9 cellular contexts compared by ENCODE assay signal in genomic region chr10:5628798-5629788, GRCh38. TPM values are rescaled to one million over a fixed set of nuclear protein-coding genes. Genes with fewer than 3 reads are reported as not detected.
DNase-seq lines count a peak whose midpoint lies in the region; ATAC-seq, FAIRE-seq and TF ChIP-seq lines count a peak whose summit lies in the region.
"Had no signal": no experiment of that assay in that cellular context is flagged by ENCODE, and none has a peak within 500 bp of the region (broad histone marks: within the 10 kb centered on the region; RNA-seq: fewer than 3 reads in every experiment).

No MANE protein-coding gene starts in this region.

- intact Hi-C loops in Right ventricle myocardium inferior (cut with DNase I), result no loop called here
- intact Hi-C loops in cardiac septum (cut with DNase I), result loop anchor here (10.0 kb wide), 2 partner anchors 246 to 794 kb away; no protein-coding TSS in a partner anchor
- intact Hi-C loops in activated T-helper 1 cell treated with anti-CD3 and anti-CD28 coated beads, Interleukin-12 subunit alpha, Interleukin-12 subunit beta, Interleukin-2, Interleukin-4 antibody, amounts not matched to agents 30 ng/mL and 10 ng/mL and 1 ng/mL, durations not matched to agents 14 hours and 24 hours and 36 hours (cut with micrococcal nuclease), result loop anchor here (1.0 to 5.0 kb wide), 6 partner anchors 37 to 458 kb away; partner anchors contain the start of genes ASB13, RBM17 and TASOR2
- intact Hi-C loops in HepG2 (cut with micrococcal nuclease; ENCODE audit: unreplicated experiment), result no loop called here
- intact Hi-C loops in uterus (cut with DNase I; ENCODE audit: low total_unique reads), result no loop called here

- H3K4me1 ChIP-seq in HepG2 (ENCODE audit: insufficient read depth, low read length), result peaks cover 68% of the 10 kb centered on the region
- H3K4me1 ChIP-seq in uterus, result peaks cover 0 to 3% of the 10 kb centered on the region in 2 donors

- H3K36me3 Mint-ChIP-seq in activated T-helper 1 cell treated with anti-CD3 and anti-CD28 coated beads, Interleukin-12 subunit alpha, Interleukin-12 subunit beta, Interleukin-2, Interleukin-4 antibody, amounts not matched to agents 30 ng/mL and 10 ng/mL and 1 ng/mL, durations not matched to agents 14 hours and 24 hours and 36 hours (ENCODE audit: low read depth), result no peaks in the 10 kb centered on the region

- POLR2A ChIA-PET in HepG2 (lab: Yijun Ruan, JAX), result interaction anchor here (1.0 to 3.2 kb wide), 2 partner anchors 30 to 183 kb away, joined by 3 to 19 read pairs; no protein-coding TSS in a partner anchor

- WGBS in HepG2 (ENCODE audit: low lambda C conversion rate), result 24% methylated on average over 10 of the region's 10 CpGs

- H3K27ac Mint-ChIP-seq in activated T-helper 1 cell treated with anti-CD3 and anti-CD28 coated beads, Interleukin-12 subunit alpha, Interleukin-12 subunit beta, Interleukin-2, Interleukin-4 antibody, amounts not matched to agents 30 ng/mL and 10 ng/mL and 1 ng/mL, durations not matched to agents 14 hours and 24 hours and 36 hours, result peak overlapping the region; percentile 85

- H3K4me3 Mint-ChIP-seq in activated T-helper 1 cell treated with anti-CD3 and anti-CD28 coated beads, Interleukin-12 subunit alpha, Interleukin-12 subunit beta, Interleukin-2, Interleukin-4 antibody, amounts not matched to agents 30 ng/mL and 10 ng/mL and 1 ng/mL, durations not matched to agents 14 hours and 24 hours and 36 hours, result peak overlapping the region; percentile 29

- H3K4me3 ChIP-seq in HepG2 (replicated peaks in 1 of 3; ENCODE audit: insufficient read depth in 1 of 3, low read depth in 2 of 3, low read length in 3 of 3), result peak overlapping the region; percentile 24 to 61 (median 61)
- peak overlapping the region; percentile 15 to 24 for H3K4me3 ChIP-seq in uterus
- H3K4me3 ChIP-seq: PC-9 had no signal

- H3K9me3 ChIP-seq in HepG2 (ENCODE audit: low read length), result no peaks in the 10 kb centered on the region
- H3K9me3 ChIP-seq in uterus, result no peaks in the 10 kb centered on the region

- no TSS peak for BruUV-seq in HepG2 (replicated peaks; lab: Mats Ljungman, UMichigan)

- in situ Hi-C loops in HepG2 (cut with HindIII; ENCODE audit: extremely low pct_ligation_motif_present, low pct_unique_long_range_greater_than_20kb), result no loop called here

- H2AFZ ChIP-seq in HepG2 (ENCODE audit: low read length), result peak overlapping the region; percentile 32
- H2AFZ ChIP-seq: PC-9 had no signal

- no peak for FAIRE-seq in HepG2 (lab: Jason Lieb, UNC)

- H3K9ac ChIP-seq in HepG2 (ENCODE audit: insufficient read depth, low read depth, low read length), result no peak overlapping the region; the same call in 1 of the 2 replicates

- TF ChIP-seq POLR2A in HepG2 (IDR thresholded peaks at IDR 0.05; ENCODE audit: insufficient read depth in 1 of 2, low read depth in 2 of 2, low read length in 2 of 2), result no peak
- TF ChIP-seq POLR2A in uterus (IDR thresholded peaks at IDR 0.05), result no peak

- CTCF ChIA-PET in HepG2 (lab: Yijun Ruan, JAX; ENCODE audit: low intra/inter-chr PET ratio, low total read pairs), result interaction anchor here (1.0 to 1.2 kb wide), 3 partner anchors 31 to 187 kb away, joined by 3 to 5 read pairs (median 4); partner anchors contain the start of gene TASOR2

- no peaks in the 10 kb centered on the region; the same call in 1 of the 2 replicates for H4K20me1 ChIP-seq in HepG2 (ENCODE audit: insufficient read depth, low read length)

- H3K27me3 ChIP-seq in HepG2 (ENCODE audit: control insufficient read depth in 1 of 2, insufficient read depth in 2 of 2, low read length in 2 of 2) (no peaks in the 10 kb centered on the region; a peak in 1 of 5 replicates), uterus (no peaks in the 10 kb centered on the region)

- no peaks in the 10 kb centered on the region for H3K9me3 Mint-ChIP-seq in activated T-helper 1 cell treated with anti-CD3 and anti-CD28 coated beads, Interleukin-12 subunit alpha, Interleukin-12 subunit beta, Interleukin-2, Interleukin-4 antibody, amounts not matched to agents 30 ng/mL and 10 ng/mL and 1 ng/mL, durations not matched to agents 14 hours and 24 hours and 36 hours

- ATAC-seq in Right ventricle myocardium inferior, result peak; percentile 18
- no peak for ATAC-seq in HepG2
- no peak for ATAC-seq in GM19463 (IDR thresholded peaks at IDR 0.05; ENCODE audit: unreplicated experiment)

- H3K27ac ChIP-seq in HepG2 (ENCODE audit: extremely low read length, insufficient read depth, low read length) (no peak overlapping the region), uterus (peak overlapping the region; percentile 74 to 83)
- H3K27ac ChIP-seq: PC-9 had no signal

- peaks cover 3% of the 10 kb centered on the region for H3K27me3 Mint-ChIP-seq in activated T-helper 1 cell treated with anti-CD3 and anti-CD28 coated beads, Interleukin-12 subunit alpha, Interleukin-12 subunit beta, Interleukin-2, Interleukin-4 antibody, amounts not matched to agents 30 ng/mL and 10 ng/mL and 1 ng/mL, durations not matched to agents 14 hours and 24 hours and 36 hours (ENCODE audit: insufficient read depth)

- TF ChIP-seq CTCF in HepG2 (CRISPR knock-in tag; IDR thresholded peaks at IDR 0.05) (no peak), uterus (IDR thresholded peaks at IDR 0.05) (no peak)

- no peaks in the 10 kb centered on the region for H3K36me3 ChIP-seq in HepG2 (replicated peaks in 1 of 2; ENCODE audit: control insufficient read depth in 1 of 2, insufficient read depth in 2 of 2, low read length in 2 of 2)
- H3K36me3 ChIP-seq in uterus, result no peaks in the 10 kb centered on the region

- H3K4me2 ChIP-seq in HepG2 (ENCODE audit: low read depth, low read length), result peak overlapping the region; percentile 85
- H3K4me2 ChIP-seq: PC-9 had no signal

- no peak for TF ChIP-seq RAD21 in HepG2 (CRISPR knock-in tag; IDR thresholded peaks at IDR 0.05)

- no peak for TF ChIP-seq EP300 in HepG2 (IDR thresholded peaks at IDR 0.05; ENCODE audit: low read depth in 2 of 2, low read length in 2 of 2)
- TF ChIP-seq EP300 in HepG2 (CRISPR knock-in tag; IDR thresholded peaks at IDR 0.05; ENCODE audit: borderline replicate concordance), result no peak

- peaks cover 19% of the 10 kb centered on the region for H3K4me1 Mint-ChIP-seq in activated T-helper 1 cell treated with anti-CD3 and anti-CD28 coated beads, Interleukin-12 subunit alpha, Interleukin-12 subunit beta, Interleukin-2, Interleukin-4 antibody, amounts not matched to agents 30 ng/mL and 10 ng/mL and 1 ng/mL, durations not matched to agents 14 hours and 24 hours and 36 hours (ENCODE audit: low read depth)

- no peak for DNase-seq in Right ventricle myocardium inferior (ENCODE audit: missing footprints)
- no peak for DNase-seq in cardiac septum (ENCODE audit: low spot score)
- no peak for DNase-seq in activated T-helper 1 cell treated with anti-CD3 and anti-CD28 coated beads, Interleukin-12 subunit alpha, Interleukin-12 subunit beta, Interleukin-2, Interleukin-4 antibody, amounts not matched to agents 30 ng/mL and 10 ng/mL and 1 ng/mL, durations not matched to agents 14 hours and 24 hours and 36 hours (ENCODE audit: low spot score)
- DNase-seq in HepG2 (ENCODE audit: low spot score), result no peak
- DNase-seq in uterus, result no peak
- no peak for DNase-seq in globus pallidus (ENCODE audit: low spot score)
- no peak for DNase-seq in GM03348 (ENCODE audit: low spot score)

- H3K79me2 ChIP-seq in HepG2 (ENCODE audit: insufficient read depth, low read length), result no peaks in the 10 kb centered on the region

RNA-seq across cellular contexts. Expression of gene ASB13, which starts 37.3 kb away (rescaled TPM):
- total RNA-seq in Right ventricle myocardium inferior (15.4 TPM), cardiac septum (10.2 TPM), HepG2 (2016; rRNA removed; fragmentation: Illumina TruSeq; extraction: Trizol) (15.4 and 17.5 TPM in 2 replicates), uterus (10 to 100 TPM in 3 of 4 donors, 1 to 10 TPM in 1; 8.7 to 25.7 (median 17.9) TPM)
- 12.7 and 14.6 TPM in 2 replicates for total RNA-seq in activated T-helper 1 cell treated with anti-CD3 and anti-CD28 coated beads, Interleukin-12 subunit alpha, Interleukin-12 subunit beta, Interleukin-2, Interleukin-4 antibody, amounts not matched to agents 30 ng/mL and 10 ng/mL and 1 ng/mL, durations not matched to agents 14 hours and 24 hours and 36 hours
- 3.3 and 4.7 TPM in 2 replicates for total RNA-seq in HepG2 (2016; cell fraction: cytosol; rRNA removed; fragmentation: Illumina TruSeq; extraction: Trizol; ENCODE audit: low read depth)
- total RNA-seq in HepG2 (2016; cell fraction: insoluble cytoplasmic fraction; rRNA removed; fragmentation: Illumina TruSeq; extraction: Trizol), result 15.6 and 18.5 TPM in 2 replicates
- 14.1 and 16.1 TPM in 2 replicates for total RNA-seq in HepG2 (2016; cell fraction: membrane; rRNA removed; fragmentation: Illumina TruSeq; extraction: Trizol)
- total RNA-seq in HepG2 (2016; cell fraction: nucleus; rRNA removed; fragmentation: Illumina TruSeq; extraction: Trizol), result 7.1 and 7.5 TPM in 2 replicates
- 9.3 and 12.7 TPM in 2 replicates for polyA plus RNA-seq in HepG2 (2011; rRNA removed)
- polyA plus RNA-seq in HepG2 (2011; cell fraction: cytosol; rRNA removed), result 12.4 and 12.5 TPM in 2 replicates
- 7.4 and 9.5 TPM in 2 replicates for polyA plus RNA-seq in HepG2 (2011; cell fraction: nucleus; rRNA removed)
- polyA plus RNA-seq in HepG2 (2012), result 12.8 and 15.5 TPM in 2 replicates
- polyA plus RNA-seq in HepG2 (2016; cell fraction: cytosol; fragmentation: Illumina TruSeq; extraction: Trizol; ENCODE audit: low read depth), result 4.6 and 4.7 TPM in 2 replicates
- polyA plus RNA-seq in HepG2 (2016; cell fraction: insoluble cytoplasmic fraction; fragmentation: Illumina TruSeq; extraction: Trizol; ENCODE audit: low read depth), result 12.6 and 16.4 TPM in 2 replicates
- 10.4 and 12.4 TPM in 2 replicates for polyA plus RNA-seq in HepG2 (2016; cell fraction: membrane; fragmentation: Illumina TruSeq; extraction: Trizol; ENCODE audit: low read depth)
- polyA plus RNA-seq in HepG2 (2016; cell fraction: nucleus; fragmentation: Illumina TruSeq; extraction: Trizol; ENCODE audit: insufficient read depth, low read depth), result 12.4 and 14.5 TPM in 2 replicates
- 31.7 and 36.4 TPM in 2 replicates for polyA minus RNA-seq in HepG2 (2011; rRNA and poly(A)+ RNA removed; ENCODE audit: low replicate concordance)
- 10.6 and 14.5 TPM in 2 replicates for polyA minus RNA-seq in HepG2 (2011; cell fraction: cytosol; rRNA and poly(A)+ RNA removed)
- 5.5 and 7.7 TPM in 2 replicates for polyA minus RNA-seq in HepG2 (2011; cell fraction: nucleus; rRNA and poly(A)+ RNA removed)

RNA-seq across cellular contexts. Expression of gene TASOR2, which starts 55.5 kb away (rescaled TPM):
- 36.7 TPM for total RNA-seq in Right ventricle myocardium inferior
- total RNA-seq in cardiac septum, result 38.8 TPM
- 89.2 and 90.9 TPM in 2 replicates for total RNA-seq in activated T-helper 1 cell treated with anti-CD3 and anti-CD28 coated beads, Interleukin-12 subunit alpha, Interleukin-12 subunit beta, Interleukin-2, Interleukin-4 antibody, amounts not matched to agents 30 ng/mL and 10 ng/mL and 1 ng/mL, durations not matched to agents 14 hours and 24 hours and 36 hours
- 55.3 and 58.9 TPM in 2 replicates for total RNA-seq in HepG2 (2016; rRNA removed; fragmentation: Illumina TruSeq; extraction: Trizol)
- total RNA-seq in HepG2 (2016; cell fraction: cytosol; rRNA removed; fragmentation: Illumina TruSeq; extraction: Trizol; ENCODE audit: low read depth), result 67.3 and 69.4 TPM in 2 replicates
- total RNA-seq in HepG2 (2016; cell fraction: insoluble cytoplasmic fraction; rRNA removed; fragmentation: Illumina TruSeq; extraction: Trizol), result 51.2 and 60.5 TPM in 2 replicates
- total RNA-seq in HepG2 (2016; cell fraction: membrane; rRNA removed; fragmentation: Illumina TruSeq; extraction: Trizol), result 44.6 and 47.7 TPM in 2 replicates
- 95.9 and 108 TPM in 2 replicates for total RNA-seq in HepG2 (2016; cell fraction: nucleus; rRNA removed; fragmentation: Illumina TruSeq; extraction: Trizol)
- 22.8 and 24.2 TPM in 2 replicates for polyA plus RNA-seq in HepG2 (2011; rRNA removed)
- polyA plus RNA-seq in HepG2 (2011; cell fraction: cytosol; rRNA removed), result 8.9 and 13.1 TPM in 2 replicates
- 30.2 and 31.2 TPM in 2 replicates for polyA plus RNA-seq in HepG2 (2011; cell fraction: nucleus; rRNA removed)
- polyA plus RNA-seq in HepG2 (2012), result 23.3 and 26.9 TPM in 2 replicates
- 0.58 and 1.1 TPM in 2 replicates for polyA plus RNA-seq in HepG2 (2016; cell fraction: cytosol; fragmentation: Illumina TruSeq; extraction: Trizol; ENCODE audit: low read depth)
- 26.8 and 27.2 TPM in 2 replicates for polyA plus RNA-seq in HepG2 (2016; cell fraction: insoluble cytoplasmic fraction; fragmentation: Illumina TruSeq; extraction: Trizol; ENCODE audit: low read depth)
- polyA plus RNA-seq in HepG2 (2016; cell fraction: membrane; fragmentation: Illumina TruSeq; extraction: Trizol; ENCODE audit: low read depth), result 2.9 and 4.0 TPM in 2 replicates
- polyA plus RNA-seq in HepG2 (2016; cell fraction: nucleus; fragmentation: Illumina TruSeq; extraction: Trizol; ENCODE audit: insufficient read depth, low read depth), result 68.3 and 79.1 TPM in 2 replicates
- 27.6 and 45.1 TPM in 2 replicates for polyA minus RNA-seq in HepG2 (2011; rRNA and poly(A)+ RNA removed; ENCODE audit: low replicate concordance)
- 30.7 and 32.8 TPM in 2 replicates for polyA minus RNA-seq in HepG2 (2011; cell fraction: cytosol; rRNA and poly(A)+ RNA removed)
- 132 and 137 TPM in 2 replicates for polyA minus RNA-seq in HepG2 (2011; cell fraction: nucleus; rRNA and poly(A)+ RNA removed)
- 100 to 1,000 TPM in 2 of 4 donors, 10 to 100 TPM in 2; 32.6 to 128 (median 75.1) TPM for total RNA-seq in uterus

Comparison
In these comparisons a context has a peak if more than half of its experiments do, and no peak if none do; other contexts are left out.
1. intact Hi-C loops: an anchor here in cardiac septum (10.0 kb wide) and activated T-helper 1 cell treated with anti-CD3 and anti-CD28 coated beads, Interleukin-12 subunit alpha, Interleukin-12 subunit beta, Interleukin-2, Interleukin-4 antibody, amounts not matched to agents 30 ng/mL and 10 ng/mL and 1 ng/mL, durations not matched to agents 14 hours and 24 hours and 36 hours (1.0 to 5.0 kb wide); none called in Right ventricle myocardium inferior, HepG2 and uterus.